ENCODE assay signal across 12 cellular contexts in the genomic region with DNA sequence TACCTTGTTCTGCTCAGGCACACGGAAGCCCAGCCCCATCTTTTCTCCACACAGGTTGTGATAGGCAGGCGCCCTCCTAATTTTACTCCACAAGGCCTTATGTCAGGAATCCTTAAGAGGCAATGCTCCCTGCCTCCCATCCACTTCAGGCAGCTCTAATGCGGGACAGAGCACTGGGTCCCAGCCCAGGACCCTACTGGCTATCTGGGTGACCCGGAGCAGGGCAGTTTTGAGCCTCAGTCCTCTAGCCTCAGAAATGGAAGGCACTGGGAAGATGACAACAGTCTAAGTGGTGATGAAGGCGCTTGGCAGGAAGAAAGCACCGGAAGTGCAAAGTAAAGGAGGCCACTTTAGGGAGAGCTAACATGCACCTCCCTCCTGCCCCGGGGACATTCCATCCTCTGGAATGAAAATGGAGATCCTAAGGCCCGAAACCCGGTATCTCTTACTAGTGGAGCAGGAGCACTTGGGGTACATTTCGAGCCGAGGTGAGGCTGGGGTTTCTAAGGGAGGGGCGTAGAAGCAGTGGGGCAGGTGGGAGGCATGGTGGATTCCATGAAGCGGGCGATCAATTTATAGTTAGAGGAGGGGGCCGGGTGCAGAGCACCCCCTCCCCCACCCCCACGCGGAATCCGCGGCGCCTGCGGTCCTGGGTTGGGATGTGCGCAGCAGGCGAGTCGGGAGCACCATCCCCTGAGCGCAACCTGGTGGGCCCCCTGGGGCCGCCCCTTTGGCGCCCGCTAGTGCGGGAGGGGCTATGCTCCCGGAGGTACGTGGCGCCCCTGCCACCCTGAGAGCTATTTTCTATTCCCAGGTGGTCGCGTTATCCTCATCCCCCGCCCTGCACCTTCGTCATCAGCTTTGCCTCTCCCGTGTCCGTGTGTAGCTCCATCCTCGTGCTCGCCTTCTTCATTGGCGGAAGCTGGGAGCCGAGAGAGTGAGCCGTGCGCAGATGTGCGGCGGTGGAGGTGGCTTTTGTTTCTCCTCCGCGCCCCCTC. TPM values are rescaled to one million over a fixed set of nuclear protein-coding genes. Genes with fewer than 3 reads are reported as not detected.
A peak's percentile ranks its signal among the peaks of the same experiment; 100 is the strongest.
DNase-seq lines count a peak whose midpoint lies in the region; ATAC-seq, FAIRE-seq and TF ChIP-seq lines count a peak whose summit lies in the region.
"Had no signal": no experiment of that assay in that cellular context is flagged by ENCODE, and none has a peak within 500 bp of the region (broad histone marks: within the 10 kb centered on the region; RNA-seq: fewer than 3 reads in every experiment).

No MANE protein-coding gene starts in this region.

- H4K5ac ChIP-seq in H1 (ENCODE audit: insufficient read length, low read depth, low read length), result no peak overlapping the region

- H3K4ac ChIP-seq in H1 (replicated peaks; ENCODE audit: insufficient read length, low read depth, low read length), result no peak overlapping the region

- no peak overlapping the region for H2AK5ac ChIP-seq in H1 (ENCODE audit: low read depth, low read length)

- H3K79me2 ChIP-seq in DND-41 (ENCODE audit: insufficient read depth, low read length) (no peaks in the 10 kb centered on the region), H1 (ENCODE audit: control insufficient read depth in 1 of 2, insufficient read depth in 2 of 2, low read length in 2 of 2) (no peaks in the 10 kb centered on the region), PC-3 (ENCODE audit: low read length) (no peaks in the 10 kb centered on the region)

- H3K23me2 ChIP-seq in H1 (ENCODE audit: low read depth, low read length), result peaks cover 10% of the 10 kb centered on the region; the same call in 1 of the 2 replicates

- H3K4me2 ChIP-seq in DND-41 (ENCODE audit: insufficient read depth, low read length) (no peak overlapping the region), H1 (ENCODE audit: insufficient read depth in 1 of 2, low read depth in 2 of 2, low read length in 2 of 2) (peak overlapping the region; percentile 61 to 93), PC-3 (ENCODE audit: low read length) (no peak overlapping the region)

- TF ChIP-seq CTCF in DND-41 (IDR thresholded peaks at IDR 0.05; ENCODE audit: borderline replicate concordance, extremely low read depth, low read length, poor library complexity, severe bottlenecking) (no peak), H1 (IDR thresholded peaks at IDR 0.05; ENCODE audit: control extremely low read depth in 1 of 3, insufficient read depth in 1 of 3, low read depth in 1 of 3, low read length in 3 of 3) (no peak), PC-3 (conservative IDR thresholded peaks at IDR 0.05; ENCODE audit: low read depth, low read length) (no peak)

- no peak overlapping the region; the same call in 1 of the 2 replicates for H2BK12ac ChIP-seq in H1 (ENCODE audit: low read depth, low read length)

- no peak for TF ChIP-seq EP300 in H1 (IDR thresholded peaks at IDR 0.05; ENCODE audit: borderline replicate concordance in 1 of 2, low read depth in 2 of 2, low read length in 2 of 2)

- H3K9ac ChIP-seq in DND-41 (ENCODE audit: low read depth, low read length) (no peak overlapping the region), H1 (replicated peaks in 1 of 4; ENCODE audit: extremely low read depth in 1 of 4, low read depth in 3 of 4, low read length in 3 of 4) (no peak overlapping the region), PC-3 (ENCODE audit: low read length) (no peak overlapping the region)

- WGBS in H1 (ENCODE audit: extremely low coverage in 1 of 2, insufficient coverage in 1 of 2, insufficient read length in 1 of 2, insufficient replicate concordance in 2 of 2, low coverage in 1 of 2, low lambda C conversion rate in 2 of 2, missing lambda C conversion rate in 1 of 2), 2 experiments, result 12% methylated on average over 30 of the region's 48 CpGs; no CpG with 5 or more reads in 1 of the 2 experiments

- H3K36me3 ChIP-seq in DND-41 (ENCODE audit: insufficient read depth, low read length) (no peaks in the 10 kb centered on the region), H1 (ENCODE audit: control insufficient read depth in 2 of 4, insufficient read depth in 4 of 4, low read length in 3 of 4) (no peaks in the 10 kb centered on the region), PC-3 (ENCODE audit: low read depth, low read length) (no peaks in the 10 kb centered on the region)
- H3K36me3 ChIP-seq: brain microvascular endothelial cell had no signal

- H4K8ac ChIP-seq in H1 (ENCODE audit: extremely low read depth, insufficient read depth, low read length), result peak overlapping the region; percentile 15; the same call in 1 of the 2 replicates

- H3K27me3 ChIP-seq in DND-41 (ENCODE audit: insufficient read depth, low read length, poor library complexity) (peaks cover 50% of the 10 kb centered on the region), H1 (replicated peaks in 1 of 4; ENCODE audit: control insufficient read depth in 3 of 4, extremely low read depth in 1 of 4, insufficient read depth in 3 of 4, low read length in 3 of 4) (peaks cover 81 to 100% (median 97%) of the 10 kb centered on the region in 4 experiments), PC-3 (ENCODE audit: low read length) (no peaks in the 10 kb centered on the region)

- peaks cover 6% of the 10 kb centered on the region for H3K4me1 ChIP-seq in DND-41 (ENCODE audit: insufficient read depth, low read length)
- H3K4me1 ChIP-seq in H1 (replicated peaks in 1 of 4; ENCODE audit: control insufficient read depth in 3 of 4, insufficient read depth in 4 of 4, low read length in 3 of 4), result peaks cover 0 to 13% (median 5%) of the 10 kb centered on the region in 4 experiments; a peak in 5 of 7 replicates
- peaks cover 6% of the 10 kb centered on the region; the same call in 1 of the 2 replicates for H3K4me1 ChIP-seq in PC-3 (ENCODE audit: insufficient read depth, low read length)

- H3K18ac ChIP-seq in H1 (ENCODE audit: extremely low read depth, low read length), result 0 out of 2 replicates have a peak overlapping the region, but pooled peaks have one; percentile 25

- no peaks in the 10 kb centered on the region for H3K79me1 ChIP-seq in H1 (ENCODE audit: low read depth, low read length)

- H4K20me1 ChIP-seq in DND-41 (ENCODE audit: insufficient read depth, low read length), result no peaks in the 10 kb centered on the region
- peaks cover 2 to 6% of the 10 kb centered on the region in 2 experiments for H4K20me1 ChIP-seq in H1 (replicated peaks in 1 of 2; ENCODE audit: control insufficient read depth in 1 of 2, insufficient read depth in 2 of 2, low read length in 2 of 2)
- H4K20me1 ChIP-seq in PC-3 (ENCODE audit: low read length), result no peaks in the 10 kb centered on the region

- no peak overlapping the region for H3K14ac ChIP-seq in H1 (ENCODE audit: insufficient read length)

- no peak for TF ChIP-seq POLR2A in H1 (IDR thresholded peaks at IDR 0.05; ENCODE audit: control extremely low read depth in 1 of 2, low read depth in 2 of 2, low read length in 2 of 2)
- no peak for TF ChIP-seq POLR2A in GM12891 (IDR thresholded peaks at IDR 0.05; ENCODE audit: low read depth, low read length)

- 0 out of 3 replicates have a peak, but pooled peaks have one; percentile 50 for ATAC-seq in DND-41 (ENCODE audit: insufficient read depth, low read depth)
- no peak for ATAC-seq in esophagus mucosa
- ATAC-seq in PC-3, result no peak

- no peak overlapping the region for H4K91ac ChIP-seq in H1 (replicated peaks; ENCODE audit: insufficient read length, low read length)

- H3K27ac ChIP-seq in DND-41 (ENCODE audit: low read length) (no peak overlapping the region), H1 (ENCODE audit: low read depth, low read length) (no peak overlapping the region), PC-3 (ENCODE audit: low read length) (no peak overlapping the region)
- H3K27ac ChIP-seq: brain microvascular endothelial cell had no signal

- FAIRE-seq in H1 (lab: Jason Lieb, UNC), result no peak
- no peak for FAIRE-seq in GM12891 (lab: Jason Lieb, UNC)

- no peak overlapping the region; the same call in 1 of the 2 replicates for H2BK20ac ChIP-seq in H1 (ENCODE audit: low read length)

- CTCF ChIA-PET in H1 (lab: Charles Lee; ENCODE audit: partially characterized antibody) (interaction anchor here (0.7 to 2.8 kb wide), 7 partner anchors 9 to 59 kb away, joined by 3 to 9 read pairs (median 4); a partner anchor contains a TSS), PC-3 (lab: Charles Lee) (no interaction called here)

- H3K4me3 ChIP-seq in DND-41 (ENCODE audit: low read depth in 1 of 2, low read length in 2 of 2) (no peak overlapping the region), H1 (ENCODE audit: extremely low read depth in 1 of 4, insufficient read depth in 2 of 4, low read depth in 3 of 4, low read length in 4 of 4) (peak overlapping the region; percentile 6 to 61 (median 36)), PC-3 (ENCODE audit: low read length) (no peak overlapping the region)

- H2BK15ac ChIP-seq in H1 (ENCODE audit: low read length), result no peak overlapping the region

- no peak for TF ChIP-seq RAD21 in H1 (IDR thresholded peaks at IDR 0.05 in 1 of 2, conservative IDR thresholded peaks at IDR 0.05 in 1 of 2; ENCODE audit: low read depth in 2 of 2, low read length in 2 of 2)

- DNase-seq in DND-41 (no peak), H1 (ENCODE audit: low read depth in 1 of 2, low spot score in 2 of 2) (no peak), NCI-H2107 treated with DMSO at 0.1 percent for 48 hours (lab: John Stamatoyannopoulos, UW; ENCODE audit: unreplicated experiment) (no peak), PC-3 (no peak), GM12891 (ENCODE audit: insufficient read length, low spot score) (no peak)
- DNase-seq in activated CD4-positive, alpha-beta T cell treated with anti-CD3 and anti-CD28 coated beads, Interleukin-2, amount 50 U/mL, for 48 hours, result peak; percentile 38 to 54
- peak; percentile 41 for DNase-seq in stimulated activated CD4-positive, alpha-beta T cell treated with anti-CD3 and anti-CD28 coated beads, Interleukin-1b, Interleukin-23, amount 100 ng/mL, for 48 hours
- DNase-seq: brain microvascular endothelial cell, NCI-H2081 treated with DMSO at 0.1 percent for 48 hours had no signal

- no peaks in the 10 kb centered on the region for H3K9me3 ChIP-seq in DND-41 (ENCODE audit: insufficient read depth, low read length, severe bottlenecking)
- H3K9me3 ChIP-seq in H1 (ENCODE audit: insufficient read depth in 2 of 2, low read depth in 1 of 2, low read length in 1 of 2), result no peaks in the 10 kb centered on the region
- no peaks in the 10 kb centered on the region for H3K9me3 ChIP-seq in PC-3 (ENCODE audit: low read length)

- H3K56ac ChIP-seq in H1 (replicated peaks; ENCODE audit: insufficient read length, low read depth, low read length), result no peak overlapping the region

- no peaks in the 10 kb centered on the region for H3K9me2 ChIP-seq in PC-3 (replicated peaks; ENCODE audit: low read length)

- no peak overlapping the region for H2BK5ac ChIP-seq in H1 (ENCODE audit: low read depth, low read length)

- no peak overlapping the region for H2BK120ac ChIP-seq in H1 (replicated peaks; ENCODE audit: low read depth, low read length)

- intact Hi-C loops in PC-3 (cut with micrococcal nuclease), result no loop called here

- BruUV-seq in PC-3 (replicated peaks; lab: Mats Ljungman, UMichigan), result no TSS peak

- POLR2A ChIA-PET in H1 (lab: Charles Lee; ENCODE audit: partially characterized antibody), result interaction anchor here (0.7 to 13.9 kb wide), 8 partner anchors 7 to 58 kb away, joined by 3 to 205 read pairs (median 4); a partner anchor contains a TSS
- POLR2A ChIA-PET in PC-3 (lab: Charles Lee; ENCODE audit: unreplicated experiment), result interaction anchor here (0.6 kb wide), 1 partner anchor 1489 kb away, joined by 21 read pairs; no protein-coding TSS in a partner anchor

- no peak overlapping the region for H3K23ac ChIP-seq in H1 (ENCODE audit: insufficient read length)

- H2AFZ ChIP-seq in DND-41 (ENCODE audit: low read depth, low read length) (peak overlapping the region; percentile 32; the same call in 1 of the 2 replicates), H1 (ENCODE audit: low read length) (no peak overlapping the region), PC-3 (ENCODE audit: low read length) (no peak overlapping the region)

- no peaks in the 10 kb centered on the region for H3F3A ChIP-seq in PC-3 (ENCODE audit: low read length, unreplicated experiment)

RNA-seq across cellular contexts. Expression of a gene that starts 4.9 kb away (rescaled TPM):
- 5.2 and 5.9 TPM in 2 replicates for total RNA-seq in H1 (2021; fragmentation: NEBNext Ultra II Directional; extraction: Animal tissue kit (Norgen Biotek cat#: 25700))
- polyA plus RNA-seq in H1 (2011; rRNA removed), result 20.8 and 28.2 TPM in 2 replicates
- polyA plus RNA-seq in H1 (2011; cell fraction: cytosol; rRNA removed), result 19.2 TPM
- 15.5 TPM for polyA plus RNA-seq in H1 (2011; cell fraction: nucleus; rRNA removed)
- 32.8 to 54.9 TPM (median 39.1 TPM) in 4 replicates for polyA plus RNA-seq in H1 (2012, experiment 1 of 2)
- polyA plus RNA-seq in H1 (2012, experiment 2 of 2), result 72.3 TPM
- 64.0 TPM for polyA plus RNA-seq in H1 (2013, experiment 1 of 2)
- polyA plus RNA-seq in H1 (2013, experiment 2 of 2), result 65.9 TPM
- 14.4 and 15.9 TPM in 2 replicates for polyA minus RNA-seq in H1 (2011; rRNA and poly(A)+ RNA removed)
- polyA minus RNA-seq in H1 (2011; cell fraction: cytosol; rRNA and poly(A)+ RNA removed), result 10.0 TPM
- polyA minus RNA-seq in H1 (2011; cell fraction: nucleus; rRNA and poly(A)+ RNA removed), result 6.6 TPM
- 3.7 TPM for total RNA-seq in esophagus mucosa
- 15.2 and 27.3 TPM in 2 replicates for total RNA-seq in PC-3 (2014; rRNA removed)
- not detected for polyA plus RNA-seq in GM12891 (2012; ENCODE audit: low read depth, missing spikeins)

RNA-seq across cellular contexts. Expression of a gene that starts 5.2 kb away (rescaled TPM):
- 17.7 and 19.7 TPM in 2 replicates for total RNA-seq in H1 (2021; fragmentation: NEBNext Ultra II Directional; extraction: Animal tissue kit (Norgen Biotek cat#: 25700))
- 515 and 909 TPM in 2 replicates for polyA plus RNA-seq in H1 (2011; rRNA removed)
- polyA plus RNA-seq in H1 (2011; cell fraction: cytosol; rRNA removed), result 461 TPM
- 281 TPM for polyA plus RNA-seq in H1 (2011; cell fraction: nucleus; rRNA removed)
- 282 to 660 TPM (median 308 TPM) in 4 replicates for polyA plus RNA-seq in H1 (2012, experiment 1 of 2)
- 1,375 TPM for polyA plus RNA-seq in H1 (2012, experiment 2 of 2)
- 553 TPM for polyA plus RNA-seq in H1 (2013, experiment 1 of 2)
- polyA plus RNA-seq in H1 (2013, experiment 2 of 2), result 605 TPM
- 110 and 143 TPM in 2 replicates for polyA minus RNA-seq in H1 (2011; rRNA and poly(A)+ RNA removed)
- polyA minus RNA-seq in H1 (2011; cell fraction: cytosol; rRNA and poly(A)+ RNA removed), result 63.0 TPM
- polyA minus RNA-seq in H1 (2011; cell fraction: nucleus; rRNA and poly(A)+ RNA removed), result 55.0 TPM
- total RNA-seq in esophagus mucosa (26.3 TPM), PC-3 (2014; rRNA removed) (not detected in 2 replicates)
- 0.36 TPM for polyA plus RNA-seq in GM12891 (2012; ENCODE audit: low read depth, missing spikeins)

RNA-seq across cellular contexts. Expression of a gene that starts 7.0 kb away (rescaled TPM):
- total RNA-seq in H1 (2021; fragmentation: NEBNext Ultra II Directional; extraction: Animal tissue kit (Norgen Biotek cat#: 25700)), result 11.9 and 12.6 TPM in 2 replicates
- 95.7 and 127 TPM in 2 replicates for polyA plus RNA-seq in H1 (2011; rRNA removed)
- polyA plus RNA-seq in H1 (2011; cell fraction: cytosol; rRNA removed), result 85.8 TPM
- 84.0 TPM for polyA plus RNA-seq in H1 (2011; cell fraction: nucleus; rRNA removed)
- 129 to 304 TPM (median 167 TPM) in 4 replicates for polyA plus RNA-seq in H1 (2012, experiment 1 of 2)
- 537 TPM for polyA plus RNA-seq in H1 (2012, experiment 2 of 2)
- 220 TPM for polyA plus RNA-seq in H1 (2013, experiment 1 of 2)
- polyA plus RNA-seq in H1 (2013, experiment 2 of 2), result 240 TPM
- polyA minus RNA-seq in H1 (2011; rRNA and poly(A)+ RNA removed), result 18.8 and 19.5 TPM in 2 replicates
- polyA minus RNA-seq in H1 (2011; cell fraction: cytosol; rRNA and poly(A)+ RNA removed), result 57.0 TPM
- 22.4 TPM for polyA minus RNA-seq in H1 (2011; cell fraction: nucleus; rRNA and poly(A)+ RNA removed)
- total RNA-seq in esophagus mucosa, result 5.0 TPM
- not detected in 2 replicates for total RNA-seq in PC-3 (2014; rRNA removed)
- not detected for polyA plus RNA-seq in GM12891 (2012; ENCODE audit: low read depth, missing spikeins)
- total RNA-seq: temporal lobe had no signal

RNA-seq across cellular contexts. Expression of a gene that starts 11.0 kb away (rescaled TPM):
- not detected in 2 replicates for total RNA-seq in H1 (2021; fragmentation: NEBNext Ultra II Directional; extraction: Animal tissue kit (Norgen Biotek cat#: 25700))
- not detected in 2 replicates for polyA plus RNA-seq in H1 (2011; rRNA removed)
- polyA plus RNA-seq in H1 (2011; cell fraction: cytosol; rRNA removed), result not detected
- polyA plus RNA-seq in H1 (2011; cell fraction: nucleus; rRNA removed), result not detected
- not detected in 4 replicates for polyA plus RNA-seq in H1 (2012, experiment 1 of 2)
- polyA plus RNA-seq in H1 (2012, experiment 2 of 2), result not detected
- polyA plus RNA-seq in H1 (2013, experiment 1 of 2), result not detected
- polyA plus RNA-seq in H1 (2013, experiment 2 of 2), result not detected
- polyA minus RNA-seq in H1 (2011; rRNA and poly(A)+ RNA removed), result not detected in 2 replicates
- not detected for polyA minus RNA-seq in H1 (2011; cell fraction: cytosol; rRNA and poly(A)+ RNA removed)
- polyA minus RNA-seq in H1 (2011; cell fraction: nucleus; rRNA and poly(A)+ RNA removed), result not detected
- total RNA-seq in esophagus mucosa, result not detected
- total RNA-seq in PC-3 (2014; rRNA removed), result not detected in 2 replicates
- polyA plus RNA-seq in GM12891 (2012; ENCODE audit: low read depth, missing spikeins), result not detected
- total RNA-seq: renal cortical epithelial cell, temporal lobe had no signal

RNA-seq across cellular contexts. Expression of a gene that starts 19.6 kb away (rescaled TPM):
- total RNA-seq in H1 (2021; fragmentation: NEBNext Ultra II Directional; extraction: Animal tissue kit (Norgen Biotek cat#: 25700)), result 52.4 and 64.5 TPM in 2 replicates
- 1,060 and 1,247 TPM in 2 replicates for polyA plus RNA-seq in H1 (2011; rRNA removed)
- 367 TPM for polyA plus RNA-seq in H1 (2011; cell fraction: cytosol; rRNA removed)
- 218 TPM for polyA plus RNA-seq in H1 (2011; cell fraction: nucleus; rRNA removed)
- 186 to 295 TPM (median 252 TPM) in 4 replicates for polyA plus RNA-seq in H1 (2012, experiment 1 of 2)
- polyA plus RNA-seq in H1 (2012, experiment 2 of 2), result 207 TPM
- 723 TPM for polyA plus RNA-seq in H1 (2013, experiment 1 of 2)
- polyA plus RNA-seq in H1 (2013, experiment 2 of 2), result 732 TPM
- polyA minus RNA-seq in H1 (2011; rRNA and poly(A)+ RNA removed), result 129 and 205 TPM in 2 replicates
- 135 TPM for polyA minus RNA-seq in H1 (2011; cell fraction: cytosol; rRNA and poly(A)+ RNA removed)
- polyA minus RNA-seq in H1 (2011; cell fraction: nucleus; rRNA and poly(A)+ RNA removed), result 83.1 TPM
- total RNA-seq in esophagus mucosa, result 603 TPM
- 83.8 and 120 TPM in 2 replicates for total RNA-seq in PC-3 (2014; rRNA removed)
- 4.5 TPM for polyA plus RNA-seq in GM12891 (2012; ENCODE audit: low read depth, missing spikeins)

Comparison
In these comparisons a context has a peak if more than half of its experiments do, and no peak if none do; other contexts are left out.
1. DNase-seq: peak in activated CD4-positive, alpha-beta T cell treated with anti-CD3 and anti-CD28 coated beads, Interleukin-2, amount 50 U/mL, for 48 hours (2 of 2) and stimulated activated CD4-positive, alpha-beta T cell treated with anti-CD3 and anti-CD28 coated beads, Interleukin-1b, Interleukin-23, amount 100 ng/mL, for 48 hours (single experiment); none in DND-41 (single experiment), H1 (0 of 2), NCI-H2107 treated with DMSO at 0.1 percent for 48 hours (single experiment), PC-3 (single experiment) and GM12891 (single experiment).
2. H3K4me2 ChIP-seq: peak in H1 (2 of 2); none in DND-41 (single experiment) and PC-3 (single experiment).
3. H3K4me3 ChIP-seq: peak in H1 (4 of 4); none in DND-41 (0 of 2) and PC-3 (single experiment).
4. RNA of a gene that starts 5.2 kb away (total RNA-seq): 26.3 TPM in esophagus mucosa (single experiment) and 17.7 to 19.7 TPM in H1; not detected in PC-3; every median in the first group is over 10 times any median in the second.